ENCODE assay signal across 20 cellular contexts in the genomic region with DNA sequence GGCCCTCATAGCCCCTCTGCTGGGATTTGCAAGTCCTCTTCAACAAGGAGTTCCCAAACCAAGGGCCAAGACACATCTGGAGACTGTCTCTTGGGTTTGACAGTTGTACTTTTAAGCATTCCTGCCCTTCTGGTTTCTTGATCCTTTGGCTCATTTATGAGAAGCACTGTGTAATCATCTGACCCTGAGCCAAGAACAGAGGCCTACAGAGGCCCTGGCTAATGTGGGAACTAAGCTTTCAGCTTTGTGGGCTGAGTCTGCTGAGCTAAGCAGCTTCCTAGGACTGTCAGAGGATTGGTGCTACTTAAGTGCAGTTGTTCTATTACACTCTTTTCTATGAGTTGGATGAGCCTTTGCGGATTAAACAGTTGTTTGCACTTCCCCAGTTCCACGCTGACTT.
"Had no signal": no experiment of that assay in that cellular context is flagged by ENCODE, and none has a peak within 500 bp of the region (broad histone marks: within the 10 kb centered on the region; RNA-seq: fewer than 3 reads in every experiment).

No MANE protein-coding gene starts in this region.

- H3K4me1 ChIP-seq: gastroesophageal sphincter, sigmoid colon, tibial artery, upper lobe of right lung had no signal

- H3K27me3 ChIP-seq: cardiac muscle cell, gastroesophageal sphincter, ovary, sigmoid colon, tibial artery, upper lobe of right lung had no signal

- H3K9me3 ChIP-seq: ovary, upper lobe of right lung had no signal

- H3K4me3 ChIP-seq: cardiac muscle cell, gastroesophageal sphincter, ovary, sigmoid colon, smooth muscle cell, tibial artery, upper lobe of right lung had no signal

- H3K4me2 ChIP-seq: smooth muscle cell had no signal

- H3K36me3 ChIP-seq: cardiac muscle cell, gastroesophageal sphincter, ovary, sigmoid colon, tibial artery, upper lobe of right lung had no signal

- H3K27ac ChIP-seq: cardiac muscle cell, gastroesophageal sphincter, ovary, sigmoid colon, tibial artery, upper lobe of right lung had no signal

- DNase-seq: effector memory CD4-positive, alpha-beta T cell; foreskin fibroblast; glutamatergic neuron; immature natural killer cell; kidney; mammary epithelial cell; natural killer cell; nucleus accumbens; ovary; sigmoid colon; stimulated activated CD4-positive, alpha-beta T cell treated with anti-CD3 and anti-CD28 coated beads, Interleukin-4, amount 100 ng/mL, for 1 hour; stimulated activated CD8-positive, alpha-beta memory T cell treated with anti-CD3 and anti-CD28 coated beads, Interleukin-4, amount 100 ng/mL, for 48 hours; stimulated activated naive CD8-positive, alpha-beta T cell treated with anti-CD3 and anti-CD28 coated beads, Interleukin-15, Interleukin-2, amounts not matched to agents 100 U/mL and 50 U/mL, for 24 hours; tibial artery; upper lobe of right lung had no signal

- ATAC-seq: esophagus mucosa; gastroesophageal sphincter; natural killer cell; stimulated activated effector memory CD8-positive, alpha-beta T cell treated with anti-CD3 and anti-CD28 coated beads, Interleukin-12 subunit alpha, Interleukin-12 subunit beta, amount 100 ng/mL, for 72 hours; stimulated activated naive CD8-positive, alpha-beta T cell treated with anti-CD3 and anti-CD28 coated beads, Interleukin-15, Interleukin-2, amounts not matched to agents 100 U/mL and 50 U/mL, for 24 hours; upper lobe of right lung had no signal
